ENCODE assay signal across 28 cellular contexts in genomic region chr1:90346757-90347156, GRCh38.
"Had no signal": no experiment of that assay in that cellular context is flagged by ENCODE, and none has a peak within 500 bp of the region (broad histone marks: within the 10 kb centered on the region; RNA-seq: fewer than 3 reads in every experiment).

No MANE protein-coding gene starts in this region.

- H3K4me1 ChIP-seq: stomach, suprapubic skin, testis, thyroid gland, tibial artery, tibial nerve, upper lobe of right lung, uterus, vagina had no signal

- H3K4me3 ChIP-seq: stomach, suprapubic skin, testis, thoracic aorta, thyroid gland, tibial artery, tibial nerve, transverse colon, upper lobe of left lung, upper lobe of right lung, uterus, vagina had no signal

- H3K27ac ChIP-seq: stomach, suprapubic skin, testis, thoracic aorta, thyroid gland, tibial artery, tibial nerve, transverse colon, upper lobe of left lung, upper lobe of right lung, uterus, vagina had no signal

- H3K36me3 Mint-ChIP-seq: stimulated activated effector memory CD8-positive, alpha-beta T cell treated with anti-CD3 and anti-CD28 coated beads, Interleukin-12 subunit alpha, Interleukin-12 subunit beta, amount 100 ng/mL, for 72 hours; stimulated activated memory B cell treated with anti-CD40 and anti-IgM and Interleukin-4, amounts not matched to agents 10 μg/mL and 1 μg/mL and 100 μg/mL, for 72 hours; stimulated activated naive B cell treated with anti-CD40 and anti-IgM and Interleukin-4, amounts not matched to agents 10 μg/mL and 1 μg/mL and 100 μg/mL, for 72 hours; type B pancreatic cell had no signal

- H3K4me3 Mint-ChIP-seq: stimulated activated effector memory CD8-positive, alpha-beta T cell treated with anti-CD3 and anti-CD28 coated beads, Interleukin-12 subunit alpha, Interleukin-12 subunit beta, amount 100 ng/mL, for 72 hours; stimulated activated memory B cell treated with anti-CD40 and anti-IgM and Interleukin-4, amounts not matched to agents 10 μg/mL and 1 μg/mL and 100 μg/mL, for 72 hours; stimulated activated naive B cell treated with anti-CD40 and anti-IgM and Interleukin-4, amounts not matched to agents 10 μg/mL and 1 μg/mL and 100 μg/mL, for 72 hours; stimulated activated naive CD8-positive, alpha-beta T cell treated with anti-CD3 and anti-CD28 coated beads, Interleukin-15, amount 100 ng/mL, for 72 hours; stimulated activated naive CD8-positive, alpha-beta T cell treated with anti-CD3 and anti-CD28 coated beads, Interleukin-15, Interleukin-2, amounts not matched to agents 100 ng/mL and 50 ng/mL, for 24 hours; type B pancreatic cell had no signal

- H3K27me3 ChIP-seq: stomach, suprapubic skin, testis, thyroid gland, tibial artery, tibial nerve, transverse colon, upper lobe of left lung, upper lobe of right lung, uterus, vagina had no signal

- ATAC-seq: stimulated activated effector memory CD8-positive, alpha-beta T cell treated with anti-CD3 and anti-CD28 coated beads, Interleukin-12 subunit alpha, Interleukin-12 subunit beta, amount 100 ng/mL, for 72 hours; stimulated activated memory B cell treated with anti-CD40 and anti-IgM and Interleukin-4, amounts not matched to agents 10 μg/mL and 1 μg/mL and 100 μg/mL, for 72 hours; stimulated activated naive B cell treated with anti-CD40 and anti-IgM and Interleukin-4, amounts not matched to agents 10 μg/mL and 1 μg/mL and 100 μg/mL, for 72 hours; stimulated activated naive CD8-positive, alpha-beta T cell treated with anti-CD3 and anti-CD28 coated beads, Interleukin-15, amount 100 ng/mL, for 72 hours; stimulated activated naive CD8-positive, alpha-beta T cell treated with anti-CD3 and anti-CD28 coated beads, Interleukin-15, Interleukin-2, amounts not matched to agents 100 U/mL and 50 U/mL, for 24 hours had no signal

- H3K9me3 Mint-ChIP-seq: type B pancreatic cell had no signal

- DNase-seq: stimulated activated CD4-positive, alpha-beta T cell treated with anti-CD3 and anti-CD28 coated beads, Interleukin-2, amount 100 ng/mL, for 48 hours; stimulated activated CD4-positive, alpha-beta T cell treated with anti-CD3 and anti-CD28 coated beads, Interleukin-4, amount 100 ng/mL, for 1 hour; stimulated activated CD4-positive, alpha-beta T cell treated with anti-CD3 and anti-CD28 coated beads, Interleukin-4, amount 100 ng/mL, for 24 hours; stimulated activated CD4-positive, alpha-beta T cell treated with anti-CD3 and anti-CD28 coated beads, Interleukin-4, amount 100 ng/mL, for 4 hours; stimulated activated CD8-positive, alpha-beta memory T cell treated with anti-CD3 and anti-CD28 coated beads, Interleukin-4, amount 100 ng/mL, for 48 hours; stimulated activated naive B cell treated with anti-CD40 and anti-IgM and Interleukin-4, amounts not matched to agents 10 μg/mL and 1 μg/mL and 100 μg/mL, for 72 hours; stimulated activated naive CD4-positive, alpha-beta T cell; stimulated activated naive CD4-positive, alpha-beta T cell treated with Interleukin-2 at 50 U/mL for 16 hours; stimulated activated naive CD8-positive, alpha-beta T cell treated with anti-CD3 and anti-CD28 coated beads, Interleukin-15, amount 100 ng/mL, for 72 hours; stimulated activated naive CD8-positive, alpha-beta T cell treated with anti-CD3 and anti-CD28 coated beads, Interleukin-15, Interleukin-2, amounts not matched to agents 100 U/mL and 50 U/mL, for 24 hours; stomach; substantia nigra; testis; tibial artery; trophoblast cell; uterus had no signal

- H3K27ac Mint-ChIP-seq: stimulated activated effector memory CD8-positive, alpha-beta T cell treated with anti-CD3 and anti-CD28 coated beads, Interleukin-12 subunit alpha, Interleukin-12 subunit beta, amount 100 ng/mL, for 72 hours; stimulated activated memory B cell treated with anti-CD40 and anti-IgM and Interleukin-4, amounts not matched to agents 10 μg/mL and 1 μg/mL and 100 μg/mL, for 72 hours; stimulated activated naive B cell treated with anti-CD40 and anti-IgM and Interleukin-4, amounts not matched to agents 10 μg/mL and 1 μg/mL and 100 μg/mL, for 72 hours; stimulated activated naive CD8-positive, alpha-beta T cell treated with anti-CD3 and anti-CD28 coated beads, Interleukin-15, amount 100 ng/mL, for 72 hours; stimulated activated naive CD8-positive, alpha-beta T cell treated with anti-CD3 and anti-CD28 coated beads, Interleukin-15, Interleukin-2, amounts not matched to agents 100 ng/mL and 50 ng/mL, for 24 hours; type B pancreatic cell had no signal

- H3K4me1 Mint-ChIP-seq: stimulated activated effector memory CD8-positive, alpha-beta T cell treated with anti-CD3 and anti-CD28 coated beads, Interleukin-12 subunit alpha, Interleukin-12 subunit beta, amount 100 ng/mL, for 72 hours; stimulated activated memory B cell treated with anti-CD40 and anti-IgM and Interleukin-4, amounts not matched to agents 10 μg/mL and 1 μg/mL and 100 μg/mL, for 72 hours; stimulated activated naive B cell treated with anti-CD40 and anti-IgM and Interleukin-4, amounts not matched to agents 10 μg/mL and 1 μg/mL and 100 μg/mL, for 72 hours; stimulated activated naive CD8-positive, alpha-beta T cell treated with anti-CD3 and anti-CD28 coated beads, Interleukin-15, amount 100 ng/mL, for 72 hours had no signal

- H3K36me3 ChIP-seq: stomach, suprapubic skin, thoracic aorta, thyroid gland, tibial artery, tibial nerve, transverse colon, upper lobe of left lung, upper lobe of right lung, uterus, vagina had no signal

- H3K27me3 Mint-ChIP-seq: stimulated activated memory B cell treated with anti-CD40 and anti-IgM and Interleukin-4, amounts not matched to agents 10 μg/mL and 1 μg/mL and 100 μg/mL, for 72 hours; stimulated activated naive B cell treated with anti-CD40 and anti-IgM and Interleukin-4, amounts not matched to agents 10 μg/mL and 1 μg/mL and 100 μg/mL, for 72 hours; stimulated activated naive CD8-positive, alpha-beta T cell treated with anti-CD3 and anti-CD28 coated beads, Interleukin-15, amount 100 ng/mL, for 72 hours; stimulated activated naive CD8-positive, alpha-beta T cell treated with anti-CD3 and anti-CD28 coated beads, Interleukin-15, Interleukin-2, amounts not matched to agents 100 ng/mL and 50 ng/mL, for 24 hours; type B pancreatic cell had no signal

- H3K9me3 ChIP-seq: testis, thyroid gland, transverse colon, upper lobe of right lung, uterus, vagina had no signal
